Comparison of ENCODE assay signal across 15 cellular contexts in the genomic region with DNA sequence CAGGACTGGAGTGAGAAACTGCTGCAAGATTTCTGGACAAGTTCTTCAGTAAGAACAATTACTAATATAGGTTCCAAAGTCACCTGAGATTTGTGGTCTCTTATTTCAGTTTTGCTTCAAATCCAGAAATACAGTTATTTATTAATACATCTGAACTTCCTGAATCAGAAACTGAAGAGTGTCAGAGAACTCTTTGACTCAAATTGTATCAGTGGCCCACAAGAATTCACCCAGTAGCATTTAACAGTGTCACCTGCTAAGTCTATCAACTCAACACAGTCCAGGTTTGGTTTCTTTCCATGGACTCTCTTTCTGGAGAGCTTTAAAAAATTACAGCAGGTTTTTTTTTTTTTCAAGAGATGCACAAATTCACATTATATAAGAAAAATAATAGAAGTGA. TPM values are rescaled to one million over a fixed set of nuclear protein-coding genes. Genes with fewer than 3 reads are reported as not detected.
DNase-seq lines count a peak whose midpoint lies in the region; ATAC-seq and TF ChIP-seq lines count a peak whose summit lies in the region.
"Had no signal": no experiment of that assay in that cellular context is flagged by ENCODE, and none has a peak within 500 bp of the region (broad histone marks: within the 10 kb centered on the region; RNA-seq: fewer than 3 reads in every experiment).

No MANE protein-coding gene starts in this region.

- peak; percentile 27 for ATAC-seq in GM19463 (IDR thresholded peaks at IDR 0.05; ENCODE audit: unreplicated experiment)
- peak; percentile 20 for ATAC-seq in HG02588 (IDR thresholded peaks at IDR 0.05; ENCODE audit: unreplicated experiment)
- peak; percentile 63 for ATAC-seq in HG03175 (IDR thresholded peaks at IDR 0.05; ENCODE audit: unreplicated experiment)
- no peak for ATAC-seq in GM18870 (IDR thresholded peaks at IDR 0.05; ENCODE audit: unreplicated experiment)

- in situ Hi-C loops in transverse colon (cut with MboI; ENCODE audit: low pct_ligation_motif_present in 1 of 4, low pct_unique_long_range_greater_than_20kb in 1 of 4, low sequenced_read_pairs in 3 of 4): loop anchor here in 2 of 4 donors (10.0 to 25.0 kb wide), 3 partner anchors 83 to 406 kb away; a partner anchor contains a TSS

- H3K27ac ChIP-seq in transverse colon: no peak overlapping the region
- H3K27ac ChIP-seq: heart left ventricle, psoas muscle, SJSA1, skin epidermis had no signal

- TF ChIP-seq EP300 in transverse colon (IDR thresholded peaks at IDR 0.05; ENCODE audit: low read depth): no peak

- DNase-seq in medulla oblongata (ENCODE audit: extremely low spot score) (no peak), transverse colon (no peak)
- no peak for DNase-seq in stimulated activated naive CD4-positive, alpha-beta T cell treated with Interleukin-2 at 50 U/mL for 16 hours (lab: John Stamatoyannopoulos, UW)
- DNase-seq: NCI-H2171, psoas muscle had no signal

- TF ChIP-seq CTCF in transverse colon (IDR thresholded peaks at IDR 0.05): no peak

- intact Hi-C loops in transverse colon (cut with DNase I; ENCODE audit: low total_unique reads): no loop called here

- H3K9me3 ChIP-seq in transverse colon: no peaks in the 10 kb centered on the region
- H3K9me3 ChIP-seq: psoas muscle, SJSA1 had no signal

- H3K4me3 ChIP-seq in transverse colon: no peak overlapping the region
- H3K4me3 ChIP-seq: GM23338, heart left ventricle, K562, psoas muscle, SJSA1, skin epidermis had no signal

- H3K27me3 ChIP-seq in transverse colon: no peaks in the 10 kb centered on the region
- H3K27me3 ChIP-seq: heart left ventricle, SJSA1 had no signal

- no peak for TF ChIP-seq POLR2A in transverse colon (IDR thresholded peaks at IDR 0.05)

- peaks cover 0 to 11% (median 0%) of the 10 kb centered on the region in 4 donors for H3K4me1 ChIP-seq in transverse colon
- H3K4me1 ChIP-seq: psoas muscle had no signal

- H3K36me3 ChIP-seq in transverse colon: no peaks in the 10 kb centered on the region
- H3K36me3 ChIP-seq: heart left ventricle, SJSA1 had no signal

RNA-seq across cellular contexts. Expression of a gene that starts 18.8 kb away (rescaled TPM):
- 100 to 1,000 TPM in 2 of 4 donors, 10 to 100 TPM in 2; 73.2 to 117 (median 98.0) TPM for total RNA-seq in transverse colon
- total RNA-seq: CD8-positive, alpha-beta T cell had no signal
